Comparison of ENCODE assay signal across 8 cellular contexts in the genomic region with DNA sequence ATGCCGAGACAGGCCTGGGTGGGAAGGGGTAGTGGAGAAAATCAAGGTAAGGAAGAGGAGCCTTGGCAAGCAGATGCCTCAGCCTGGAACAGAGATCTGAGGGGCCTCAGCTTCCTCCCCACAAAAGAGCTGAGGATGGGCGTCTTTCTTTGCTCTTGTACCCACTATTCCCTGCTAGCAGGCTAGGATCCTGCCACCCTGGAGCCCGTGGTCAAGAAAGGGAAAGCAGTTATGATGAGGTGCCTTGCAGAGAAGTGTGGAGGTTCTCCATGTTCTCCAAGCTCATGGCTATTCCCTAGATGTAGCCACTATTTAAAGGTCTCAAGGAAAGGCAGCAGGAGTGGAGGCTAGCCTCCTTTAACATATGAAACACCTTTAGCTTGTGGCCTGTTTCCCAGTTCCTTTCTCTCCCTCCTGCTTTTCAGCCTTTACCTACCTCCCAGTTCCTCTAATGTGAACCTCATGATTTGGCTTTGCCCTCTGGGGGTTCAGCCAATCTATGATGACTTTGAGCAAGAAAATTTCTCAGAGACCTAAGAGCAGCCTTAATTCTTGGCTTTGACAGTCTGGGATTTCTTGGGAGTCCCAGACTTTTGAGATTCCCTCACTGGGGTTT. TPM values are rescaled to one million over a fixed set of nuclear protein-coding genes. Genes with fewer than 3 reads are reported as not detected.
DNase-seq lines count a peak whose midpoint lies in the region; ATAC-seq and TF ChIP-seq lines count a peak whose summit lies in the region.

No MANE protein-coding gene starts in this region.

- H3K4me3 ChIP-seq in H7 (ENCODE audit: insufficient read depth, low read depth, low read length) (peak overlapping the region; percentile 42; the same call in 1 of the 2 replicates), fibroblast of the aortic adventitia (ENCODE audit: low read depth, low read length) (peak overlapping the region; percentile 53), skeletal muscle cell (ENCODE audit: low read depth, low read length) (peak overlapping the region; percentile 29)

- no peaks in the 10 kb centered on the region for H3K27me3 ChIP-seq in H7 (ENCODE audit: control insufficient read depth, insufficient read depth, low read length)

- peak; percentile 60 for DNase-seq in H7
- no peak for DNase-seq in activated CD8-positive, alpha-beta T cell treated with anti-CD3 and anti-CD28 coated beads for 36 hours
- no peak for DNase-seq in fibroblast of the aortic adventitia (ENCODE audit: low read depth)
- DNase-seq in skeletal muscle cell (ENCODE audit: low read depth): no peak
- DNase-seq in SIG-M5 (lab: John Stamatoyannopoulos, UW): no peak
- no peak for DNase-seq in HuH-7 (ENCODE audit: low spot score)
- DNase-seq in NCI-H1048 (lab: John Stamatoyannopoulos, UW): no peak

- H3K27ac Mint-ChIP-seq in activated CD8-positive, alpha-beta T cell treated with anti-CD3 and anti-CD28 coated beads for 36 hours: peak overlapping the region; percentile 89

- no peaks in the 10 kb centered on the region for H3K9me3 Mint-ChIP-seq in activated CD8-positive, alpha-beta T cell treated with anti-CD3 and anti-CD28 coated beads for 36 hours

- H3K36me3 Mint-ChIP-seq in activated CD8-positive, alpha-beta T cell treated with anti-CD3 and anti-CD28 coated beads for 36 hours (ENCODE audit: low read depth): peaks cover 24% of the 10 kb centered on the region

- CTCF ChIA-PET in activated CD8-positive, alpha-beta T cell treated with anti-CD3 and anti-CD28 coated beads for 36 hours (lab: Charles Lee): interaction anchor here (0.9 to 2.7 kb wide), 6 partner anchors 8 to 63 kb away, joined by 3 to 22 read pairs (median 4); a partner anchor contains a TSS

- no peaks in the 10 kb centered on the region for H3K27me3 Mint-ChIP-seq in activated CD8-positive, alpha-beta T cell treated with anti-CD3 and anti-CD28 coated beads for 36 hours

- peaks cover 26% of the 10 kb centered on the region for H3K4me1 Mint-ChIP-seq in activated CD8-positive, alpha-beta T cell treated with anti-CD3 and anti-CD28 coated beads for 36 hours (ENCODE audit: low read depth)

- peak overlapping the region; percentile 87 for H3K4me3 Mint-ChIP-seq in activated CD8-positive, alpha-beta T cell treated with anti-CD3 and anti-CD28 coated beads for 36 hours

- POLR2A ChIA-PET in activated CD8-positive, alpha-beta T cell treated with anti-CD3 and anti-CD28 coated beads for 36 hours (lab: Charles Lee): interaction anchor here (0.6 to 2.3 kb wide), 5 partner anchors 12 to 48 kb away, joined by 4 to 15 read pairs (median 8); a partner anchor contains a TSS

- peaks cover 2% of the 10 kb centered on the region for H3K36me3 ChIP-seq in H7 (replicated peaks; ENCODE audit: control insufficient read depth, insufficient read depth, low read length)

- ATAC-seq in activated CD8-positive, alpha-beta T cell treated with anti-CD3 and anti-CD28 coated beads for 36 hours: no peak
- ATAC-seq in HG02678 (IDR thresholded peaks at IDR 0.05; ENCODE audit: unreplicated experiment): no peak

- no peak for TF ChIP-seq CTCF in activated CD8-positive, alpha-beta T cell treated with anti-CD3 and anti-CD28 coated beads for 36 hours (IDR thresholded peaks at IDR 0.05)
- peak; percentile 7 for TF ChIP-seq CTCF in fibroblast of the aortic adventitia (IDR thresholded peaks at IDR 0.05; ENCODE audit: insufficient read depth, low read length)

- intact Hi-C loops in activated CD8-positive, alpha-beta T cell treated with anti-CD3 and anti-CD28 coated beads for 36 hours (cut with micrococcal nuclease): no loop called here

RNA-seq across cellular contexts. Expression of a gene that starts 1.1 kb away (rescaled TPM):
- 1.5 and 3.7 TPM in 2 replicates for total RNA-seq in H7 (2014; rRNA removed; shearing (Covaris generic))
- 10 to 100 TPM; 20.5 to 20.8 TPM for total RNA-seq in activated CD8-positive, alpha-beta T cell treated with anti-CD3 and anti-CD28 coated beads for 36 hours
- 0.65 and 3.4 TPM in 2 replicates for total RNA-seq in fibroblast of the aortic adventitia (ENCODE audit: low replicate concordance)

RNA-seq across cellular contexts. Expression of a gene that starts 19.7 kb away (rescaled TPM):
- 830 and 1,197 TPM in 2 replicates for total RNA-seq in H7 (2014; rRNA removed; shearing (Covaris generic))
- 10 to 100 TPM; 29.7 to 29.8 TPM for total RNA-seq in activated CD8-positive, alpha-beta T cell treated with anti-CD3 and anti-CD28 coated beads for 36 hours
- 321 and 893 TPM in 2 replicates for total RNA-seq in fibroblast of the aortic adventitia (ENCODE audit: low replicate concordance)

RNA-seq across cellular contexts. Expression of a gene that starts 24.9 kb away (rescaled TPM):
- 24.0 and 27.2 TPM in 2 replicates for total RNA-seq in H7 (2014; rRNA removed; shearing (Covaris generic))
- total RNA-seq in activated CD8-positive, alpha-beta T cell treated with anti-CD3 and anti-CD28 coated beads for 36 hours: 1 to 10 TPM; 4.6 to 6.2 TPM
- total RNA-seq in fibroblast of the aortic adventitia (ENCODE audit: low replicate concordance): 20.4 and 40.4 TPM in 2 replicates

RNA-seq across cellular contexts. Expression of a gene that starts 48.1 kb away (rescaled TPM):
- 52.1 and 52.4 TPM in 2 replicates for total RNA-seq in H7 (2014; rRNA removed; shearing (Covaris generic))
- 10 to 100 TPM; 26.0 to 32.4 TPM for total RNA-seq in activated CD8-positive, alpha-beta T cell treated with anti-CD3 and anti-CD28 coated beads for 36 hours
- total RNA-seq in fibroblast of the aortic adventitia (ENCODE audit: low replicate concordance): 47.8 and 75.2 TPM in 2 replicates

RNA-seq across cellular contexts. Expression of a gene that starts 55.4 kb away (rescaled TPM):
- 63.3 and 68.0 TPM in 2 replicates for total RNA-seq in H7 (2014; rRNA removed; shearing (Covaris generic))
- total RNA-seq in activated CD8-positive, alpha-beta T cell treated with anti-CD3 and anti-CD28 coated beads for 36 hours: 10 to 100 TPM; 86.7 to 90.1 TPM
- 8.5 and 38.5 TPM in 2 replicates for total RNA-seq in fibroblast of the aortic adventitia (ENCODE audit: low replicate concordance)

Comparison
In these comparisons a context has a peak if more than half of its experiments do, and no peak if none do; other contexts are left out.
1. RNA of a gene that starts 19.7 kb away (total RNA-seq): 830 to 1,197 TPM in H7 and 321 to 893 TPM in fibroblast of the aortic adventitia; 29.7 to 29.8 TPM in activated CD8-positive, alpha-beta T cell treated with anti-CD3 and anti-CD28 coated beads for 36 hours; every median in the first group is over 10 times any median in the second.
2. Peak in every context shown above with its lines, with median percentiles within 50 percentile points of each other: H3K4me3 ChIP-seq.